ENCODE assay signal across 1 cellular context in genomic region chr1:18279713-18280074, GRCh38.
TF ChIP-seq lines count a peak whose summit lies in the region.

No MANE protein-coding gene starts in this region.

TF ChIP-seq in WTC11, 78 proteins besides CTCF, POLR2A, EP300 and RAD21 (continued from another document):
- no peak for TF ChIP-seq E2F4 (CRISPR knock-in tag; IDR thresholded peaks at IDR 0.05; ENCODE audit: borderline replicate concordance, low read depth)
